In the genomic region with DNA sequence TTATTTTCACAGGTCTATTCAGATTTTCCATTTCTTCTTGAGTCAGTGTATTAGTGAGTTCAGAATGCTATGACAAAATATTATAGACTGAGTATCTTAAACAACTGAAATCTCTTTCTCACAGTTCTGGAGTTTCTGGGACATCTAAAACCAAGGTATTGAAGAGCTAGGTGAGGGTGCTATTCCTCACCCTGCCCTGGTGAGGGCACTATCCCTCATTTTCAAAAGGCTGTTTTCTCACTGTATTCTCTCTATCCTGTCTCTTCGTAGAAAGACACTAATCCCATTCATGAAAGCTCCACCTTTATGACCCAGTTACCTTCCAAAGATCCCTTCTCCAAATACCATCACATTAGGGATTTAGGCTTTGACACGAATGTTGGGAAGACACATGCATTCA, we compare ENCODE assay signal across 12 cellular contexts.
DNase-seq lines count a peak whose midpoint lies in the region; ATAC-seq and TF ChIP-seq lines count a peak whose summit lies in the region.
"Had no signal": no experiment of that assay in that cellular context is flagged by ENCODE, and none has a peak within 500 bp of the region (broad histone marks: within the 10 kb centered on the region; RNA-seq: fewer than 3 reads in every experiment).

No MANE protein-coding gene starts in this region.

- H3K4me1 ChIP-seq in osteoblast (ENCODE audit: insufficient read depth, low read length), result no peaks in the 10 kb centered on the region
- H3K4me1 ChIP-seq in gastroesophageal sphincter, result no peaks in the 10 kb centered on the region

- no peaks in the 10 kb centered on the region for H4K20me1 ChIP-seq in osteoblast (ENCODE audit: insufficient read depth, low read length)

- H2AFZ ChIP-seq in osteoblast (ENCODE audit: low read length), result no peak overlapping the region

- peak; percentile 30; the same call in 1 of the 2 replicates for TF ChIP-seq CTCF in WERI-Rb-1 (IDR thresholded peaks at IDR 0.05; ENCODE audit: low read depth, low read length)
- no peak for TF ChIP-seq CTCF in osteoblast (IDR thresholded peaks at IDR 0.05; ENCODE audit: extremely low read depth, low read depth, low read length)
- no peak for TF ChIP-seq CTCF in gastroesophageal sphincter (IDR thresholded peaks at IDR 0.05)

- H3K36me3 ChIP-seq in WERI-Rb-1 (no peaks in the 10 kb centered on the region), osteoblast (ENCODE audit: insufficient read depth, low read length) (no peaks in the 10 kb centered on the region), gastroesophageal sphincter (no peaks in the 10 kb centered on the region)

- TF ChIP-seq EP300 in gastroesophageal sphincter (IDR thresholded peaks at IDR 0.05), result no peak

- WGBS in gastroesophageal sphincter (ENCODE audit: low coverage in 1 of 2), 2 donors, result 90 to 92% methylated on average over 2 of the region's 2 CpGs

- TF ChIP-seq POLR2A in gastroesophageal sphincter (IDR thresholded peaks at IDR 0.05), result no peak

- H3K4me2 ChIP-seq in osteoblast (ENCODE audit: insufficient read depth, low read length), result no peak overlapping the region

- H3K9me3 ChIP-seq in WERI-Rb-1 (ENCODE audit: severe bottlenecking) (no peaks in the 10 kb centered on the region), osteoblast (ENCODE audit: low read depth, low read length) (no peaks in the 10 kb centered on the region), gastroesophageal sphincter (no peaks in the 10 kb centered on the region)

- H3K27ac ChIP-seq in WERI-Rb-1 (no peak overlapping the region), osteoblast (ENCODE audit: low read depth, low read length) (no peak overlapping the region), gastroesophageal sphincter (no peak overlapping the region)

- H3K4me3 ChIP-seq in WERI-Rb-1 (ENCODE audit: low read depth, low read length) (no peak overlapping the region), osteoblast (ENCODE audit: insufficient read depth, low read length) (no peak overlapping the region), gastroesophageal sphincter (no peak overlapping the region)
- H3K4me3 ChIP-seq: lung had no signal

- H3K79me2 ChIP-seq in osteoblast (ENCODE audit: insufficient read depth, low read length), result no peaks in the 10 kb centered on the region

- no peaks in the 10 kb centered on the region for H3K27me3 ChIP-seq in WERI-Rb-1 (ENCODE audit: insufficient read depth, low read depth, severe bottlenecking)
- H3K27me3 ChIP-seq in osteoblast (ENCODE audit: insufficient read depth, low read length), result no peaks in the 10 kb centered on the region
- no peaks in the 10 kb centered on the region for H3K27me3 ChIP-seq in gastroesophageal sphincter

- ATAC-seq in HG03175 (IDR thresholded peaks at IDR 0.05; ENCODE audit: unreplicated experiment) (peak; percentile 55), GM19351 (IDR thresholded peaks at IDR 0.05; ENCODE audit: unreplicated experiment) (no peak), gastroesophageal sphincter (no peak), HG03460 (IDR thresholded peaks at IDR 0.05; ENCODE audit: unreplicated experiment) (no peak)
- ATAC-seq: activated naive CD8-positive, alpha-beta T cell treated with anti-CD3 and anti-CD28 coated beads, Interleukin-2, amount 50 U/mL, for 24 hours had no signal

- peak; percentile 4 for DNase-seq in DMS53 (lab: John Stamatoyannopoulos, UW)
- DNase-seq in DMS53 treated with DMSO at 0.1 percent for 48 hours (lab: John Stamatoyannopoulos, UW; ENCODE audit: unreplicated experiment), result no peak
- DNase-seq in WERI-Rb-1, result no peak
- DNase-seq in osteoblast (ENCODE audit: insufficient read length, low spot score, missing footprints), result peak; percentile 62
- DNase-seq: activated naive CD8-positive, alpha-beta T cell treated with anti-CD3 and anti-CD28 coated beads, Interleukin-2, amount 50 U/mL, for 24 hours; Calu3; NCI-H187 had no signal

Comparison
In these comparisons a context has a peak if more than half of its experiments do, and no peak if none do; other contexts are left out.
1. DNase-seq: peak in DMS53 (single experiment) and osteoblast (single experiment); none in DMS53 treated with DMSO at 0.1 percent for 48 hours (single experiment) and WERI-Rb-1 (single experiment).